10 cellular contexts compared by ENCODE assay signal in genomic region chr5:137997726-137998213, GRCh38. TPM values are rescaled to one million over a fixed set of nuclear protein-coding genes. Genes with fewer than 3 reads are reported as not detected.
DNase-seq lines count a peak whose midpoint lies in the region; ATAC-seq and TF ChIP-seq lines count a peak whose summit lies in the region.
"Had no signal": no experiment of that assay in that cellular context is flagged by ENCODE, and none has a peak within 500 bp of the region (broad histone marks: within the 10 kb centered on the region; RNA-seq: fewer than 3 reads in every experiment).

No MANE protein-coding gene starts in this region.

- H3K9me2 ChIP-seq in Karpas-422 (replicated peaks; ENCODE audit: insufficient read depth, low read length) = no peaks in the 10 kb centered on the region

- H3K4me3 ChIP-seq in Karpas-422 (ENCODE audit: low read length) (no peak overlapping the region), astrocyte of the spinal cord (ENCODE audit: low read depth, low read length) (no peak overlapping the region)

- H3K4me2 ChIP-seq in Karpas-422 (ENCODE audit: low read depth, low read length, poor library complexity, severe bottlenecking) = no peak overlapping the region

- H3K27me3 Mint-ChIP-seq in naive thymus-derived CD8-positive, alpha-beta T cell = no peaks in the 10 kb centered on the region
- H3K27me3 Mint-ChIP-seq: central memory CD8-positive, alpha-beta T cell had no signal

- no peak overlapping the region for H3K4me3 Mint-ChIP-seq in naive thymus-derived CD8-positive, alpha-beta T cell
- H3K4me3 Mint-ChIP-seq: central memory CD8-positive, alpha-beta T cell had no signal

- no peak for TF ChIP-seq CTCF in astrocyte of the spinal cord (IDR thresholded peaks at IDR 0.05; ENCODE audit: low read depth, low read length)

- H3K9me3 ChIP-seq in Karpas-422 (ENCODE audit: low read length) = peaks cover 8% of the 10 kb centered on the region; the same call in 1 of the 2 replicates

- H3K4me1 Mint-ChIP-seq in naive thymus-derived CD8-positive, alpha-beta T cell = peaks cover 22 to 49% (median 35%) of the 10 kb centered on the region in 4 donors

- peaks cover 92% of the 10 kb centered on the region for H3K79me2 ChIP-seq in Karpas-422 (ENCODE audit: low read length)

- no peak overlapping the region for H2AFZ ChIP-seq in Karpas-422 (ENCODE audit: low read length)

- peaks cover 5 to 64% (median 36%) of the 10 kb centered on the region in 3 donors for H3K36me3 Mint-ChIP-seq in naive thymus-derived CD8-positive, alpha-beta T cell

- in situ Hi-C loops in astrocyte of the spinal cord (cut with HindIII; ENCODE audit: low sequenced_read_pairs) = no loop called here

- 0 out of 2 replicates have a peak overlapping the region, but pooled peaks have one; percentile 7 for H3K27ac ChIP-seq in Karpas-422 (ENCODE audit: low read length)

- H4K20me1 ChIP-seq in Karpas-422 (ENCODE audit: insufficient read depth, low read depth, low read length) = no peaks in the 10 kb centered on the region

- DNase-seq in ELR (ENCODE audit: low read depth) (peak; percentile 42), Karpas-422 (peak; percentile 53), astrocyte of the spinal cord (ENCODE audit: low read depth, low spot score) (peak; percentile 50), SW480 (ENCODE audit: low spot score) (no peak)
- DNase-seq in naive thymus-derived CD8-positive, alpha-beta T cell = no peak
- DNase-seq: NCI-H524 treated with DMSO at 0.1 percent for 48 hours had no signal

- H3K27ac Mint-ChIP-seq in naive thymus-derived CD8-positive, alpha-beta T cell = peak overlapping the region in 5 of 10 donors; percentile 2 to 79 (median 65)

- H3K9ac ChIP-seq in Karpas-422 (ENCODE audit: low read length) = no peak overlapping the region

- H3K9me3 Mint-ChIP-seq in naive thymus-derived CD8-positive, alpha-beta T cell = peaks cover 0 to 10% (median 0%) of the 10 kb centered on the region in 9 donors
- H3K9me3 Mint-ChIP-seq: central memory CD8-positive, alpha-beta T cell had no signal

- peaks cover 49% of the 10 kb centered on the region for H3K4me1 ChIP-seq in Karpas-422 (ENCODE audit: low read length)

- no peaks in the 10 kb centered on the region for H3K27me3 ChIP-seq in Karpas-422 (ENCODE audit: low read length)

- POLR2A ChIA-PET in naive thymus-derived CD8-positive, alpha-beta T cell (lab: Charles Lee) = interaction anchor here (0.5 kb wide), 1 partner anchor 17 kb away, joined by 4 read pairs; no protein-coding TSS in a partner anchor

- peak; percentile 82 for ATAC-seq in GM21423 (IDR thresholded peaks at IDR 0.05; ENCODE audit: unreplicated experiment)
- no peak for ATAC-seq in SK-N-SH treated with all-trans-retinoic acid at 6 μM for 48 hours
- no peak for ATAC-seq in HG03095 (IDR thresholded peaks at IDR 0.05; ENCODE audit: unreplicated experiment)
- no peak for ATAC-seq in naive thymus-derived CD8-positive, alpha-beta T cell

- H3K36me3 ChIP-seq in Karpas-422 (ENCODE audit: insufficient read depth, low read length) = peaks cover 43% of the 10 kb centered on the region

TF ChIP-seq in SK-N-SH treated with all-trans-retinoic acid at 6 μM for 48 hours, 23 proteins besides CTCF, POLR2A, EP300 and RAD21:
- TF ChIP-seq ZFP3 (CRISPR knock-in tag; IDR thresholded peaks at IDR 0.05) (no peak), TCF4 (CRISPR knock-in tag; IDR thresholded peaks at IDR 0.05; ENCODE audit: borderline replicate concordance) (no peak), BACH2 (CRISPR knock-in tag; IDR thresholded peaks at IDR 0.05; ENCODE audit: borderline replicate concordance) (no peak), POU6F1 (CRISPR knock-in tag; IDR thresholded peaks at IDR 0.05; ENCODE audit: borderline replicate concordance, low read depth) (no peak), TOX (CRISPR knock-in tag; IDR thresholded peaks at IDR 0.05; ENCODE audit: borderline replicate concordance) (no peak), ZC3H10 (CRISPR knock-in tag; IDR thresholded peaks at IDR 0.05) (no peak), RARB (CRISPR knock-in tag; IDR thresholded peaks at IDR 0.05) (no peak), CSDC2 (CRISPR knock-in tag; IDR thresholded peaks at IDR 0.05) (no peak), TSHZ2 (CRISPR knock-in tag; IDR thresholded peaks at IDR 0.05) (no peak), PPARA (CRISPR knock-in tag; IDR thresholded peaks at IDR 0.05; ENCODE audit: borderline replicate concordance) (no peak), ESRRG (CRISPR knock-in tag; IDR thresholded peaks at IDR 0.05) (no peak), ISL1 (CRISPR knock-in tag; IDR thresholded peaks at IDR 0.05) (no peak), ZFP30 (CRISPR knock-in tag; IDR thresholded peaks at IDR 0.05) (no peak), ARNTL (CRISPR knock-in tag; IDR thresholded peaks at IDR 0.05; ENCODE audit: borderline replicate concordance, low read depth) (no peak), PATZ1 (CRISPR knock-in tag; IDR thresholded peaks at IDR 0.05; ENCODE audit: borderline replicate concordance) (no peak), GLIS3 (CRISPR knock-in tag; IDR thresholded peaks at IDR 0.05) (no peak)

RNA-seq across cellular contexts. Expression of gene FAM13B, which starts 35.1 kb away (rescaled TPM):
- total RNA-seq in Karpas-422 (2014; rRNA removed; shearing (Covaris generic); ENCODE audit: low replicate concordance) = 16.9 and 23.2 TPM in 2 replicates
- total RNA-seq in naive thymus-derived CD8-positive, alpha-beta T cell = 10 to 100 TPM; 68.9 to 75.3 TPM
- 10 to 100 TPM; 21.7 to 25.1 (median 22.3) TPM for polyA plus RNA-seq in naive thymus-derived CD8-positive, alpha-beta T cell

Comparison
In these comparisons a context has a peak if more than half of its experiments do, and no peak if none do; other contexts are left out.
1. DNase-seq: peak in ELR (single experiment), Karpas-422 (single experiment) and astrocyte of the spinal cord (single experiment); none in SW480 (single experiment) and naive thymus-derived CD8-positive, alpha-beta T cell (0 of 10).